In genomic region chr1:116939780-116940551, GRCh38 we compare ENCODE assay signal across 2 cellular contexts. TPM values are rescaled to one million over a fixed set of nuclear protein-coding genes. Genes with fewer than 3 reads are reported as not detected.
"Had no signal": no experiment of that assay in that cellular context is flagged by ENCODE, and none has a peak within 500 bp of the region (broad histone marks: within the 10 kb centered on the region; RNA-seq: fewer than 3 reads in every experiment).

No MANE protein-coding gene starts in this region.

RNA-seq across cellular contexts. Expression of gene PTGFRN, which starts 30.2 kb away (rescaled TPM):
- total RNA-seq: OCI-LY7 had no signal
- polyA plus RNA-seq: IgD-negative memory B cell had no signal
